8 cellular contexts compared by ENCODE assay signal in the genomic region with DNA sequence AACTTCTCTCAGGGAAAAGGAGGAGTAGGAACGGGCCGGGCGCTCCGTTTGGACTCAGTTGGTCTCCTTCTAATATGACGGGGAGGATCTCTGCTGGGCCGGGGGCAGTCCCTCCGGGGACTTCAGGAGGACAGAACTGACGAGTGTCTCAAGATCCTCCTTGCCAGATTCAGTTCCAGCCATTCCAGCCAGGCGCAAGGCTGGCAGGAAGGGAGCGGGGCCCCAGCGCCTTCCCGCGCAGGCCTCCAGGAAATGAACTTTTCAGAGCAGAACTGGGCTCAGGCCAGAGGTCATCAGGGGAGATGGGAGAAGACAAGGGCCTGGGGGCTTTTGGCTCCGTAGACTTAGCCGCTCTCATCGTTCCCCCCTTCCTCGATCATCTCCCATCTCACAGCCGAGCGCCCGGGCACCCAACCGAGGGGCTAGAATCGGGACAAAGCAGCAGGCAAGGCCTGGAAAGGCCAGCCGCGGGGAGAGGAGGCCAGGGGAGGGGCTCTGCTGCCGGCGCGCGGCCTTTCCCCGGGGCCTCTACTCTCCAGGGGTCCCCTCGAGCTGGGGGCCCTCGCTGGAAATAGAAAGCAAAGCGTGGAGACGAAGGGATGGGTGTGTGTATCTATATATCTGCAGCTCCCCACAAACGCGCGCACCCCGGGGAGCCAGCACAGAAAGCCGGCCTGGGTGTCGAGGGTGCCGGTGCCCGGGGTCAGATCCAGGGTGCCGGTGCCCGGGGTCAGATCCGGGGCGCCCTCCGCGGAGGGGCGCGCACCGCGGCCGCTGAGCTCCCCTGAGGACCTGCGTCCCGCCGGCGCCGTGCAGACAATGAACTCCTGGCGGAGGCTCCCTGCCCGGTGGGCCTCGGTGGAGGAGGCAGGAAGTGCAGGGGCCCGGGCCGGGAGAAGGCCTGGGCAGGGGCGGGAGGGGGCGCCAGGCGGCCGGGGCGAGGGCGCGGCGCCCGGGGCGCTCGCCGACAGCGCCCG. TPM values are rescaled to one million over a fixed set of nuclear protein-coding genes. Genes with fewer than 3 reads are reported as not detected.
DNase-seq lines count a peak whose midpoint lies in the region; ATAC-seq and TF ChIP-seq lines count a peak whose summit lies in the region.

No MANE protein-coding gene starts in this region.

- H3K4me1 ChIP-seq in suprapubic skin, result peaks cover 46% of the 10 kb centered on the region

- ATAC-seq in HG03159 (IDR thresholded peaks at IDR 0.05; ENCODE audit: unreplicated experiment), result peak; percentile 15
- ATAC-seq in left colon, result peak; percentile 9

- H3K36me3 ChIP-seq in suprapubic skin, result no peaks in the 10 kb centered on the region

- peak overlapping the region; percentile 88 for H3K27ac ChIP-seq in suprapubic skin

- in situ Hi-C loops in astrocyte of the cerebellum (cut with HindIII; ENCODE audit: low sequenced_read_pairs), result no loop called here

- TF ChIP-seq EP300 in suprapubic skin (IDR thresholded peaks at IDR 0.05), result no peak

- TF ChIP-seq POLR2A in suprapubic skin (IDR thresholded peaks at IDR 0.05), result no peak

- intact Hi-C loops in left colon (cut with DNase I, micrococcal nuclease), result no loop called here

- H3K4me3 ChIP-seq in astrocyte of the cerebellum (ENCODE audit: low read depth, low read length), result peak overlapping the region; percentile 66
- H3K4me3 ChIP-seq in suprapubic skin, result peak overlapping the region; percentile 79

- H3K9me3 ChIP-seq in suprapubic skin, result no peaks in the 10 kb centered on the region

- TF ChIP-seq CTCF in astrocyte of the cerebellum (IDR thresholded peaks at IDR 0.05; ENCODE audit: low read depth, low read length, missing control alignments) (no peak), suprapubic skin (IDR thresholded peaks at IDR 0.05) (no peak)

- peaks cover 32% of the 10 kb centered on the region for H3K27me3 ChIP-seq in suprapubic skin

- DNase-seq in NCI-H1417 (lab: John Stamatoyannopoulos, UW), result peak in 2 of 3 experiments; percentile 55 to 58
- DNase-seq in NCI-H1417 treated with DMSO at 0.1 percent for 48 hours (lab: John Stamatoyannopoulos, UW), result no peak
- DNase-seq in astrocyte of the cerebellum (ENCODE audit: low read depth), result no peak
- DNase-seq in left colon, result peak in 1 of 2 donors; percentile 57
- no peak for DNase-seq in suprapubic skin (ENCODE audit: low spot score in 2 of 2)
- DNase-seq in NCI-H187 treated with DMSO at 0.1 percent for 48 hours (lab: John Stamatoyannopoulos, UW), result no peak
- DNase-seq in mesenteric fat pad (ENCODE audit: low spot score), result no peak

- 15% methylated on average over 24 of the region's 76 CpGs for WGBS in suprapubic skin

RNA-seq across cellular contexts. Expression of a gene that starts 1.4 kb away (rescaled TPM):
- 10 to 100 TPM in 1 of 2 donors, 1 to 10 TPM in 1; 8.2 to 10.5 TPM for total RNA-seq in left colon
- total RNA-seq in suprapubic skin, result 1 to 10 TPM; 1.3 to 5.3 (median 1.9) TPM
- total RNA-seq in mesenteric fat pad, result 13.5 TPM

Comparison
In these comparisons a context has a peak if more than half of its experiments do, and no peak if none do; other contexts are left out.
1. DNase-seq: peak in NCI-H1417 (2 of 3); none in NCI-H1417 treated with DMSO at 0.1 percent for 48 hours (single experiment), astrocyte of the cerebellum (single experiment), suprapubic skin (0 of 2), NCI-H187 treated with DMSO at 0.1 percent for 48 hours (single experiment) and mesenteric fat pad (single experiment).